In the genomic region with DNA sequence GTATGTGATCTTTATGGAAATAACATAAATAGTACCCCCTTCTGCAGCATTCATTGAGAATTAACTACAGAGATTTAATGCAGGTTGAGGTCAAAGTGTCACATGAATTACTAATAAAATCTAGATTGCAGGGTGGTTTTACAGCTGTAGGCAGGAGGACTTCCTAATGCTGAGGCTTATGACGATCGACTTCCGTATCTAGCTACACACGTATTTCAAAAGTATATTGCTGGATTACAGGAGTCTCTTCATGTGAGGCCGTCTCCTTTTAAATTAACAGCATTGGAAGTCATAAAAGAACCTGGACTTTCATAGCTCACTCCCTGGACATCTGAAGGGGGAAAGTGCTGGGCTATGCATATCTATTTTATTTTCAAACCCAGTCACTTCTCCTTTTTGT, we compare ENCODE assay signal across 8 cellular contexts.
"Had no signal": no experiment of that assay in that cellular context is flagged by ENCODE, and none has a peak within 500 bp of the region (broad histone marks: within the 10 kb centered on the region; RNA-seq: fewer than 3 reads in every experiment).

No MANE protein-coding gene starts in this region.

- H3K4me3 ChIP-seq: GM23248, HAP-1 had no signal

- H3K36me3 ChIP-seq: HAP-1 had no signal

- H3K4me1 ChIP-seq: HAP-1 had no signal

- ATAC-seq: HCT116, HepG2 had no signal

- FAIRE-seq: HepG2 had no signal

- H3K9me3 ChIP-seq: HAP-1 had no signal

- DNase-seq: GM23248, GOT3, H7, HFFc6 had no signal

- H3K27ac ChIP-seq: GM23248, HL-60 had no signal
